In the genomic region with DNA sequence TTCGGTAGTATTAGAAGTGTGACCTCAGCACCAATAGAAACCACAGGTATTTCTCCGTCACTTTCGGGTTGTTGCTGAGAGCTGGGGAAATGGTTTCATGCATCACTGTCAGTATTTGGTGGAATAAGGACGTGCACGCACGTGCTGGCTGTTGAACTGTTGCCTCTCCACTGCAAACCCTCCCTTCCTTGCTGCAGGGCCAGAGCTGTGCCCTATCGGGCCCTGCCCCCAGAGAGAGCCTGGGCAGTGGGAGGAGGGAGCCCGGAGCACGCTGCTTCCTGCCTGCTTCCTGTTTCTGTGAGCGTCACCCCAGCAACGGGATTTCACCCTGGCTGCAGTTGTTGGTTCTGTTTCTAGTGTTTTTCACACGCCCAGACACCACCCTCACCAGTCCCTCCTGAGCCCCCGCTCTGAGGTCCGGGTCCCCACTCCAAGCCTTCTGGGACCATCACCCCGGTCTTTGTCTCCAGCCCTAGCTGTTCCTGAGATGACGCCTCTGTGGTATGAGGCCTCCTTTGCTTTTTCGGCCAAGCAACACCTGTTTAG, we compare ENCODE assay signal across 2 cellular contexts.
TF ChIP-seq lines count a peak whose summit lies in the region.

No MANE protein-coding gene starts in this region.

TF ChIP-seq in WTC11, 78 proteins besides CTCF, POLR2A, EP300 and RAD21 (continued from another document):
- TF ChIP-seq, protein P1, sequence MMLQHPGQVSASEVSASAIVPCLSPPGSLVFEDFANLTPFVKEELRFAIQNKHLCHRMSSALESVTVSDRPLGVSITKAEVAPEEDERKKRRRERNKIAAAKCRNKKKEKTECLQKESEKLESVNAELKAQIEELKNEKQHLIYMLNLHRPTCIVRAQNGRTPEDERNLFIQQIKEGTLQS (CRISPR knock-in tag; conservative IDR thresholded peaks at IDR 0.05): no peak
- TF ChIP-seq GABPB1 (CRISPR knock-in tag; IDR thresholded peaks at IDR 0.05): 0 out of 2 replicates have a peak, but pooled peaks have one; percentile 40
- peak; percentile 15; the same call in 1 of the 2 replicates for TF ChIP-seq SMAD3 (CRISPR knock-in tag; IDR thresholded peaks at IDR 0.05; ENCODE audit: borderline replicate concordance)
- TF ChIP-seq MXD4 (CRISPR knock-in tag; IDR thresholded peaks at IDR 0.05; ENCODE audit: borderline replicate concordance): no peak
- TF ChIP-seq KAT7 (CRISPR knock-in tag; IDR thresholded peaks at IDR 0.05; ENCODE audit: borderline replicate concordance): no peak
- TF ChIP-seq ZNF671 (CRISPR knock-in tag; IDR thresholded peaks at IDR 0.05): no peak
- TF ChIP-seq, protein P2, sequence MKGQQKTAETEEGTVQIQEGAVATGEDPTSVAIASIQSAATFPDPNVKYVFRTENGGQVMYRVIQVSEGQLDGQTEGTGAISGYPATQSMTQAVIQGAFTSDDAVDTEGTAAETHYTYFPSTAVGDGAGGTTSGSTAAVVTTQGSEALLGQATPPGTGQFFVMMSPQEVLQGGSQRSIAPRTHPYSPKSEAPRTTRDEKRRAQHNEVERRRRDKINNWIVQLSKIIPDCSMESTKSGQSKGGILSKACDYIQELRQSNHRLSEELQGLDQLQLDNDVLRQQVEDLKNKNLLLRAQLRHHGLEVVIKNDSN (CRISPR knock-in tag; IDR thresholded peaks at IDR 0.05): no peak

TF ChIP-seq in HepG2, 621 proteins besides CTCF, POLR2A, EP300 and RAD21 (continued from another document and continues in another):
- TF ChIP-seq, protein P3, sequence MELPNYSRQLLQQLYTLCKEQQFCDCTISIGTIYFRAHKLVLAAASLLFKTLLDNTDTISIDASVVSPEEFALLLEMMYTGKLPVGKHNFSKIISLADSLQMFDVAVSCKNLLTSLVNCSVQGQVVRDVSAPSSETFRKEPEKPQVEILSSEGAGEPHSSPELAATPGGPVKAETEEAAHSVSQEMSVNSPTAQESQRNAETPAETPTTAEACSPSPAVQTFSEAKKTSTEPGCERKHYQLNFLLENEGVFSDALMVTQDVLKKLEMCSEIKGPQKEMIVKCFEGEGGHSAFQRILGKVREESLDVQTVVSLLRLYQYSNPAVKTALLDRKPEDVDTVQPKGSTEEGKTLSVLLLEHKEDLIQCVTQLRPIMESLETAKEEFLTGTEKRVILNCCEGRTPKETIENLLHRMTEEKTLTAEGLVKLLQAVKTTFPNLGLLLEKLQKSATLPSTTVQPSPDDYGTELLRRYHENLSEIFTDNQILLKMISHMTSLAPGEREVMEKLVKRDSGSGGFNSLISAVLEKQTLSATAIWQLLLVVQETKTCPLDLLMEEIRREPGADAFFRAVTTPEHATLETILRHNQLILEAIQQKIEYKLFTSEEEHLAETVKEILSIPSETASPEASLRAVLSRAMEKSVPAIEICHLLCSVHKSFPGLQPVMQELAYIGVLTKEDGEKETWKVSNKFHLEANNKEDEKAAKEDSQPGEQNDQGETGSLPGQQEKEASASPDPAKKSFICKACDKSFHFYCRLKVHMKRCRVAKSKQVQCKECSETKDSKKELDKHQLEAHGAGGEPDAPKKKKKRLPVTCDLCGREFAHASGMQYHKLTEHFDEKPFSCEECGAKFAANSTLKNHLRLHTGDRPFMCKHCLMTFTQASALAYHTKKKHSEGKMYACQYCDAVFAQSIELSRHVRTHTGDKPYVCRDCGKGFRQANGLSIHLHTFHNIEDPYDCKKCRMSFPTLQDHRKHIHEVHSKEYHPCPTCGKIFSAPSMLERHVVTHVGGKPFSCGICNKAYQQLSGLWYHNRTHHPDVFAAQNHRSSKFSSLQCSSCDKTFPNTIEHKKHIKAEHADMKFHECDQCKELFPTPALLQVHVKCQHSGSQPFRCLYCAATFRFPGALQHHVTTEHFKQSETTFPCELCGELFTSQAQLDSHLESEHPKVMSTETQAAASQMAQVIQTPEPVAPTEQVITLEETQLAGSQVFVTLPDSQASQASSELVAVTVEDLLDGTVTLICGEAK (IDR thresholded peaks at IDR 0.05): no peak
- TF ChIP-seq, protein P3 (CRISPR knock-in tag; IDR thresholded peaks at IDR 0.05): no peak
- TF ChIP-seq RFXAP (CRISPR knock-in tag; IDR thresholded peaks at IDR 0.05; ENCODE audit: borderline replicate concordance) (peak; percentile 88), NR2F2 (IDR thresholded peaks at IDR 0.05; ENCODE audit: borderline replicate concordance, low read depth) (no peak), ZNF607 (CRISPR knock-in tag; IDR thresholded peaks at IDR 0.05; ENCODE audit: borderline replicate concordance) (peak; percentile 58; the same call in 1 of the 2 replicates), XRCC5 (optimal IDR thresholded peaks at IDR 0.05; ENCODE audit: low read length) (peak; percentile 46), ZNF672 (CRISPR knock-in tag; IDR thresholded peaks at IDR 0.05) (no peak), SIX1 (CRISPR knock-in tag; IDR thresholded peaks at IDR 0.05; ENCODE audit: borderline replicate concordance) (no peak), ZNF781 (CRISPR knock-in tag; IDR thresholded peaks at IDR 0.05; ENCODE audit: borderline replicate concordance, not compliant biosample characterization) (peak; percentile 50), MTF1 (CRISPR knock-in tag; IDR thresholded peaks at IDR 0.05) (no peak), ZNF839 (CRISPR knock-in tag; IDR thresholded peaks at IDR 0.05; ENCODE audit: borderline replicate concordance) (peak; percentile 52; the same call in 1 of the 2 replicates), REXO4 (CRISPR knock-in tag; IDR thresholded peaks at IDR 0.05; ENCODE audit: borderline replicate concordance) (no peak), KAT8 (CRISPR knock-in tag; IDR thresholded peaks at IDR 0.05) (peak; percentile 59), FOXK1 (CRISPR knock-in tag; IDR thresholded peaks at IDR 0.05; ENCODE audit: borderline replicate concordance, low read depth) (peak; percentile 71; the same call in 1 of the 2 replicates), HNRNPL (IDR thresholded peaks at IDR 0.05; ENCODE audit: low read depth, low read length) (peak; percentile 68; the same call in 1 of the 2 replicates), TP53 (CRISPR knock-in tag; conservative IDR thresholded peaks at IDR 0.05) (0 out of 2 replicates have a peak, but pooled peaks have one; percentile 27), GATAD2A (CRISPR knock-in tag; IDR thresholded peaks at IDR 0.05) (peak; percentile 67), ZNF616 (CRISPR knock-in tag; IDR thresholded peaks at IDR 0.05; ENCODE audit: low read depth) (0 out of 2 replicates have a peak, but pooled peaks have one; percentile 8), IKZF1 (IDR thresholded peaks at IDR 0.05) (no peak), ZNF598 (CRISPR knock-in tag; IDR thresholded peaks at IDR 0.05; ENCODE audit: borderline replicate concordance) (peak; percentile 90; the same call in 1 of the 2 replicates), MYC (CRISPR knock-in tag; IDR thresholded peaks at IDR 0.05; ENCODE audit: borderline replicate concordance) (peak; percentile 90; the same call in 1 of the 2 replicates), SMAD1 (CRISPR knock-in tag; IDR thresholded peaks at IDR 0.05; ENCODE audit: borderline replicate concordance, low read depth) (peak; percentile 33; the same call in 1 of the 2 replicates), HOXA5 (CRISPR knock-in tag; IDR thresholded peaks at IDR 0.05) (peak; percentile 63; the same call in 1 of the 2 replicates), ZBTB38 (CRISPR knock-in tag; IDR thresholded peaks at IDR 0.05) (peak; percentile 88), ZNF124 (CRISPR knock-in tag; IDR thresholded peaks at IDR 0.05) (peak; percentile 55; the same call in 1 of the 2 replicates)
- TF ChIP-seq, protein P4, sequence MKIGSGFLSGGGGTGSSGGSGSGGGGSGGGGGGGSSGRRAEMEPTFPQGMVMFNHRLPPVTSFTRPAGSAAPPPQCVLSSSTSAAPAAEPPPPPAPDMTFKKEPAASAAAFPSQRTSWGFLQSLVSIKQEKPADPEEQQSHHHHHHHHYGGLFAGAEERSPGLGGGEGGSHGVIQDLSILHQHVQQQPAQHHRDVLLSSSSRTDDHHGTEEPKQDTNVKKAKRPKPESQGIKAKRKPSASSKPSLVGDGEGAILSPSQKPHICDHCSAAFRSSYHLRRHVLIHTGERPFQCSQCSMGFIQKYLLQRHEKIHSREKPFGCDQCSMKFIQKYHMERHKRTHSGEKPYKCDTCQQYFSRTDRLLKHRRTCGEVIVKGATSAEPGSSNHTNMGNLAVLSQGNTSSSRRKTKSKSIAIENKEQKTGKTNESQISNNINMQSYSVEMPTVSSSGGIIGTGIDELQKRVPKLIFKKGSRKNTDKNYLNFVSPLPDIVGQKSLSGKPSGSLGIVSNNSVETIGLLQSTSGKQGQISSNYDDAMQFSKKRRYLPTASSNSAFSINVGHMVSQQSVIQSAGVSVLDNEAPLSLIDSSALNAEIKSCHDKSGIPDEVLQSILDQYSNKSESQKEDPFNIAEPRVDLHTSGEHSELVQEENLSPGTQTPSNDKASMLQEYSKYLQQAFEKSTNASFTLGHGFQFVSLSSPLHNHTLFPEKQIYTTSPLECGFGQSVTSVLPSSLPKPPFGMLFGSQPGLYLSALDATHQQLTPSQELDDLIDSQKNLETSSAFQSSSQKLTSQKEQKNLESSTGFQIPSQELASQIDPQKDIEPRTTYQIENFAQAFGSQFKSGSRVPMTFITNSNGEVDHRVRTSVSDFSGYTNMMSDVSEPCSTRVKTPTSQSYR (CRISPR knock-in tag; IDR thresholded peaks at IDR 0.05; ENCODE audit: borderline replicate concordance): peak; percentile 70; the same call in 1 of the 2 replicates
- TF ChIP-seq, protein P5, sequence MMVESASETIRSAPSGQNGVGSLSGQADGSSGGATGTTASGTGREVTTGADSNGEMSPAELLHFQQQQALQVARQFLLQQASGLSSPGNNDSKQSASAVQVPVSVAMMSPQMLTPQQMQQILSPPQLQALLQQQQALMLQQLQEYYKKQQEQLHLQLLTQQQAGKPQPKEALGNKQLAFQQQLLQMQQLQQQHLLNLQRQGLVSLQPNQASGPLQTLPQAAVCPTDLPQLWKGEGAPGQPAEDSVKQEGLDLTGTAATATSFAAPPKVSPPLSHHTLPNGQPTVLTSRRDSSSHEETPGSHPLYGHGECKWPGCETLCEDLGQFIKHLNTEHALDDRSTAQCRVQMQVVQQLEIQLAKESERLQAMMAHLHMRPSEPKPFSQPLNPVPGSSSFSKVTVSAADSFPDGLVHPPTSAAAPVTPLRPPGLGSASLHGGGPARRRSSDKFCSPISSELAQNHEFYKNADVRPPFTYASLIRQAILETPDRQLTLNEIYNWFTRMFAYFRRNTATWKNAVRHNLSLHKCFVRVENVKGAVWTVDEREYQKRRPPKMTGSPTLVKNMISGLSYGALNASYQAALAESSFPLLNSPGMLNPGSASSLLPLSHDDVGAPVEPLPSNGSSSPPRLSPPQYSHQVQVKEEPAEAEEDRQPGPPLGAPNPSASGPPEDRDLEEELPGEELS (CRISPR knock-in tag; IDR thresholded peaks at IDR 0.05): peak; percentile 83
- TF ChIP-seq, protein P6, sequence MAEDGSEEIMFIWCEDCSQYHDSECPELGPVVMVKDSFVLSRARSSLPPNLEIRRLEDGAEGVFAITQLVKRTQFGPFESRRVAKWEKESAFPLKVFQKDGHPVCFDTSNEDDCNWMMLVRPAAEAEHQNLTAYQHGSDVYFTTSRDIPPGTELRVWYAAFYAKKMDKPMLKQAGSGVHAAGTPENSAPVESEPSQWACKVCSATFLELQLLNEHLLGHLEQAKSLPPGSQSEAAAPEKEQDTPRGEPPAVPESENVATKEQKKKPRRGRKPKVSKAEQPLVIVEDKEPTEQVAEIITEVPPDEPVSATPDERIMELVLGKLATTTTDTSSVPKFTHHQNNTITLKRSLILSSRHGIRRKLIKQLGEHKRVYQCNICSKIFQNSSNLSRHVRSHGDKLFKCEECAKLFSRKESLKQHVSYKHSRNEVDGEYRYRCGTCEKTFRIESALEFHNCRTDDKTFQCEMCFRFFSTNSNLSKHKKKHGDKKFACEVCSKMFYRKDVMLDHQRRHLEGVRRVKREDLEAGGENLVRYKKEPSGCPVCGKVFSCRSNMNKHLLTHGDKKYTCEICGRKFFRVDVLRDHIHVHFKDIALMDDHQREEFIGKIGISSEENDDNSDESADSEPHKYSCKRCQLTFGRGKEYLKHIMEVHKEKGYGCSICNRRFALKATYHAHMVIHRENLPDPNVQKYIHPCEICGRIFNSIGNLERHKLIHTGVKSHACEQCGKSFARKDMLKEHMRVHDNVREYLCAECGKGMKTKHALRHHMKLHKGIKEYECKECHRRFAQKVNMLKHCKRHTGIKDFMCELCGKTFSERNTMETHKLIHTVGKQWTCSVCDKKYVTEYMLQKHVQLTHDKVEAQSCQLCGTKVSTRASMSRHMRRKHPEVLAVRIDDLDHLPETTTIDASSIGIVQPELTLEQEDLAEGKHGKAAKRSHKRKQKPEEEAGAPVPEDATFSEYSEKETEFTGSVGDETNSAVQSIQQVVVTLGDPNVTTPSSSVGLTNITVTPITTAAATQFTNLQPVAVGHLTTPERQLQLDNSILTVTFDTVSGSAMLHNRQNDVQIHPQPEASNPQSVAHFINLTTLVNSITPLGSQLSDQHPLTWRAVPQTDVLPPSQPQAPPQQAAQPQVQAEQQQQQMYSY (CRISPR knock-in tag; IDR thresholded peaks at IDR 0.05): 0 out of 2 replicates have a peak, but pooled peaks have one; percentile 48
- TF ChIP-seq, protein P1 (CRISPR knock-in tag; IDR thresholded peaks at IDR 0.05): no peak
- TF ChIP-seq, protein P7, sequence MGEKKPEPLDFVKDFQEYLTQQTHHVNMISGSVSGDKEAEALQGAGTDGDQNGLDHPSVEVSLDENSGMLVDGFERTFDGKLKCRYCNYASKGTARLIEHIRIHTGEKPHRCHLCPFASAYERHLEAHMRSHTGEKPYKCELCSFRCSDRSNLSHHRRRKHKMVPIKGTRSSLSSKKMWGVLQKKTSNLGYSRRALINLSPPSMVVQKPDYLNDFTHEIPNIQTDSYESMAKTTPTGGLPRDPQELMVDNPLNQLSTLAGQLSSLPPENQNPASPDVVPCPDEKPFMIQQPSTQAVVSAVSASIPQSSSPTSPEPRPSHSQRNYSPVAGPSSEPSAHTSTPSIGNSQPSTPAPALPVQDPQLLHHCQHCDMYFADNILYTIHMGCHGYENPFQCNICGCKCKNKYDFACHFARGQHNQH (CRISPR knock-in tag; IDR thresholded peaks at IDR 0.05): peak; percentile 70
